ENCODE assay signal across 22 cellular contexts in genomic region chr6:6557871-6558270, GRCh38. TPM values are rescaled to one million over a fixed set of nuclear protein-coding genes. Genes with fewer than 3 reads are reported as not detected.
"Had no signal": no experiment of that assay in that cellular context is flagged by ENCODE, and none has a peak within 500 bp of the region (broad histone marks: within the 10 kb centered on the region; RNA-seq: fewer than 3 reads in every experiment).

No MANE protein-coding gene starts in this region.

- H3K9me3 ChIP-seq: esophagus squamous epithelium, suprapubic skin had no signal

- DNase-seq: activated B cell treated with CpG ODN at 0.5 μM for 24 hours; activated CD4-positive, alpha-beta T cell treated with anti-CD3 and anti-CD28 coated beads, Interleukin-2, amount 50 U/mL, for 1 hour; activated naive CD4-positive, alpha-beta T cell treated with anti-CD3 and anti-CD28 coated beads, Interleukin-2, amount 50 U/mL, for 16 hours; activated T-cell treated with anti-CD3 and anti-CD28 coated beads for 4 hours; caudate nucleus; esophagus squamous epithelium; glutamatergic neuron; hypothalamus; kidney glomerular epithelial cell; left ventricle myocardium superior; mesenchymal stem cell; natural killer cell; posterior cingulate gyrus; right cardiac atrium; small intestine; stimulated activated CD4-positive, alpha-beta T cell treated with anti-CD3 and anti-CD28 coated beads, Interleukin-4, amount 100 ng/mL, for 24 hours; stimulated activated naive CD4-positive, alpha-beta T cell treated with Interleukin-2 at 50 U/mL for 16 hours; SW 1271 had no signal

- H3K27ac Mint-ChIP-seq: activated B cell treated with CpG ODN at 0.5 μM for 24 hours; activated T-helper 2 cell treated with anti-CD3 and anti-CD28 coated beads, Interferon-gamma antibody, Interleukin-2, Interleukin-4, amounts not matched to agents 10 μg/mL and 5 μg/mL and 100 μg/mL, durations not matched to agents 14 hours and 24 hours and 36 hours; natural killer cell; type B pancreatic cell had no signal

- H3K36me3 Mint-ChIP-seq: natural killer cell, type B pancreatic cell had no signal

- H3K9me3 Mint-ChIP-seq: activated B cell treated with CpG ODN at 0.5 μM for 24 hours; activated T-helper 2 cell treated with anti-CD3 and anti-CD28 coated beads, Interferon-gamma antibody, Interleukin-2, Interleukin-4, amounts not matched to agents 10 μg/mL and 5 μg/mL and 100 μg/mL, durations not matched to agents 14 hours and 24 hours and 36 hours; natural killer cell; type B pancreatic cell had no signal

- H3K27ac ChIP-seq: esophagus squamous epithelium, suprapubic skin had no signal

- H3K27me3 Mint-ChIP-seq: activated B cell treated with CpG ODN at 0.5 μM for 24 hours had no signal

- H3K27me3 ChIP-seq: suprapubic skin had no signal

- H3K4me3 ChIP-seq: esophagus squamous epithelium, suprapubic skin had no signal

- H3K4me3 Mint-ChIP-seq: activated B cell treated with CpG ODN at 0.5 μM for 24 hours, natural killer cell, type B pancreatic cell had no signal

- H3K36me3 ChIP-seq: esophagus squamous epithelium, suprapubic skin had no signal

RNA-seq across cellular contexts. Expression of gene LY86, which starts 30.6 kb away (rescaled TPM):
- total RNA-seq: fibroblast of villous mesenchyme had no signal
